In genomic region chrX:129230850-129231512, GRCh38 we compare ENCODE assay signal across 22 cellular contexts.
DNase-seq lines count a peak whose midpoint lies in the region; ATAC-seq and TF ChIP-seq lines count a peak whose summit lies in the region.
"Had no signal": no experiment of that assay in that cellular context is flagged by ENCODE, and none has a peak within 500 bp of the region (broad histone marks: within the 10 kb centered on the region; RNA-seq: fewer than 3 reads in every experiment).

No MANE protein-coding gene starts in this region.

- no peak overlapping the region for H3K27ac Mint-ChIP-seq in activated T-helper 2 cell treated with anti-CD3 and anti-CD28 coated beads, Interferon-gamma antibody, Interleukin-2, Interleukin-4, amounts not matched to agents 10 μg/mL and 5 μg/mL and 100 μg/mL, durations not matched to agents 14 hours and 24 hours and 36 hours
- H3K27ac Mint-ChIP-seq: CD8-positive, alpha-beta memory T cell had no signal

- H3K27me3 ChIP-seq in right lobe of liver = no peaks in the 10 kb centered on the region
- H3K27me3 ChIP-seq: Peyer's patch, SJCRH30 had no signal

- no peaks in the 10 kb centered on the region for H3K36me3 Mint-ChIP-seq in activated T-helper 2 cell treated with anti-CD3 and anti-CD28 coated beads, Interferon-gamma antibody, Interleukin-2, Interleukin-4, amounts not matched to agents 10 μg/mL and 5 μg/mL and 100 μg/mL, durations not matched to agents 14 hours and 24 hours and 36 hours (ENCODE audit: low read depth)
- H3K36me3 Mint-ChIP-seq: CD8-positive, alpha-beta memory T cell had no signal

- H3K4me1 ChIP-seq in right lobe of liver = peaks cover 0 to 7% (median 2%) of the 10 kb centered on the region in 4 donors
- H3K4me1 ChIP-seq: HAP-1, Peyer's patch, SJCRH30 had no signal

- H3K9me3 ChIP-seq in right lobe of liver = no peaks in the 10 kb centered on the region
- H3K9me3 ChIP-seq: HAP-1, Peyer's patch, SJCRH30 had no signal

- H3K4me3 ChIP-seq in right lobe of liver = no peak overlapping the region
- H3K4me3 ChIP-seq: GM23248, HAP-1, Peyer's patch, SJCRH30 had no signal

- ATAC-seq in right lobe of liver = peak; percentile 72 to 89 (median 84)

- no peak overlapping the region for H3K27ac ChIP-seq in right lobe of liver
- H3K27ac ChIP-seq: C4-2B, GM23248, Peyer's patch, SJCRH30 had no signal

- no peak overlapping the region for H3K4me3 Mint-ChIP-seq in activated T-helper 2 cell treated with anti-CD3 and anti-CD28 coated beads, Interferon-gamma antibody, Interleukin-2, Interleukin-4, amounts not matched to agents 10 μg/mL and 5 μg/mL and 100 μg/mL, durations not matched to agents 14 hours and 24 hours and 36 hours (ENCODE audit: low read depth)
- H3K4me3 Mint-ChIP-seq: CD8-positive, alpha-beta memory T cell had no signal

- DNase-seq in NCI-H748 (lab: John Stamatoyannopoulos, UW; ENCODE audit: unreplicated experiment) (peak; percentile 62), NCI-H748 treated with DMSO at 0.1 percent for 48 hours (lab: John Stamatoyannopoulos, UW) (no peak), G401 (ENCODE audit: low spot score) (peak; percentile 8), SK-N-DZ (ENCODE audit: low spot score) (peak; percentile 85), right lobe of liver (peak in 1 of 3 donors; percentile 56), MV-4-11 (lab: John Stamatoyannopoulos, UW) (no peak), foreskin melanocyte (no peak)
- no peak for DNase-seq in activated T-helper 2 cell treated with anti-CD3 and anti-CD28 coated beads, Interferon-gamma antibody, Interleukin-2, Interleukin-4, amounts not matched to agents 10 μg/mL and 5 μg/mL and 100 μg/mL, durations not matched to agents 14 hours and 24 hours and 36 hours (ENCODE audit: low spot score)
- DNase-seq: Calu3; CD8-positive, alpha-beta memory T cell; DMS153; GM23248; KG1; NCI-H1092 treated with DMSO at 0.1 percent for 48 hours; NCI-H187 treated with DMSO at 0.1 percent for 48 hours; NCI-H2107; NCI-H446 treated with DMSO at 0.1 percent for 48 hours; NCI-H526 treated with DMSO at 0.1 percent for 48 hours; Peyer's patch; SJCRH30 had no signal

- H3K4me1 Mint-ChIP-seq in activated T-helper 2 cell treated with anti-CD3 and anti-CD28 coated beads, Interferon-gamma antibody, Interleukin-2, Interleukin-4, amounts not matched to agents 10 μg/mL and 5 μg/mL and 100 μg/mL, durations not matched to agents 14 hours and 24 hours and 36 hours (ENCODE audit: low read depth) = no peaks in the 10 kb centered on the region
- H3K4me1 Mint-ChIP-seq: CD8-positive, alpha-beta memory T cell had no signal

- no peak for TF ChIP-seq POLR2A in right lobe of liver (IDR thresholded peaks at IDR 0.05)

- H3K9me3 Mint-ChIP-seq in activated T-helper 2 cell treated with anti-CD3 and anti-CD28 coated beads, Interferon-gamma antibody, Interleukin-2, Interleukin-4, amounts not matched to agents 10 μg/mL and 5 μg/mL and 100 μg/mL, durations not matched to agents 14 hours and 24 hours and 36 hours = no peaks in the 10 kb centered on the region
- H3K9me3 Mint-ChIP-seq: CD8-positive, alpha-beta memory T cell had no signal

- 16% methylated on average over 5 of the region's 5 CpGs for WGBS in right lobe of liver (ENCODE audit: insufficient coverage, low coverage, low lambda C conversion rate, missing lambda C conversion rate)

- in situ Hi-C loops in G401 (cut with HindIII; ENCODE audit: low sequenced_read_pairs) = no loop called here

- H3K27me3 Mint-ChIP-seq in activated T-helper 2 cell treated with anti-CD3 and anti-CD28 coated beads, Interferon-gamma antibody, Interleukin-2, Interleukin-4, amounts not matched to agents 10 μg/mL and 5 μg/mL and 100 μg/mL, durations not matched to agents 14 hours and 24 hours and 36 hours (ENCODE audit: low read depth) = no peaks in the 10 kb centered on the region

- intact Hi-C loops in right lobe of liver (cut with DNase I) = no loop called here
- intact Hi-C loops in activated T-helper 2 cell treated with anti-CD3 and anti-CD28 coated beads, Interferon-gamma antibody, Interleukin-2, Interleukin-4, amounts not matched to agents 10 μg/mL and 5 μg/mL and 100 μg/mL, durations not matched to agents 14 hours and 24 hours and 36 hours (cut with micrococcal nuclease) = no loop called here

- TF ChIP-seq CTCF in right lobe of liver (IDR thresholded peaks at IDR 0.05) = no peak

- no peaks in the 10 kb centered on the region for H3K36me3 ChIP-seq in right lobe of liver
- H3K36me3 ChIP-seq: HAP-1, Peyer's patch, SJCRH30 had no signal

Comparison
In these comparisons a context has a peak if more than half of its experiments do, and no peak if none do; other contexts are left out.
1. DNase-seq: peak in NCI-H748 (single experiment), G401 (single experiment) and SK-N-DZ (single experiment); none in NCI-H748 treated with DMSO at 0.1 percent for 48 hours (single experiment), activated T-helper 2 cell treated with anti-CD3 and anti-CD28 coated beads, Interferon-gamma antibody, Interleukin-2, Interleukin-4, amounts not matched to agents 10 μg/mL and 5 μg/mL and 100 μg/mL, durations not matched to agents 14 hours and 24 hours and 36 hours (single experiment), MV-4-11 (single experiment) and foreskin melanocyte (single experiment).